3 cellular contexts compared by ENCODE assay signal in genomic region chr22:50015451-50016307, GRCh38.
A peak's percentile ranks its signal among the peaks of the same experiment; 100 is the strongest.
TF ChIP-seq lines count a peak whose summit lies in the region.

No MANE protein-coding gene starts in this region.

TF ChIP-seq in SK-N-SH, 30 proteins besides CTCF, POLR2A, EP300 and RAD21:
- TF ChIP-seq IRF3 (IDR thresholded peaks at IDR 0.05; ENCODE audit: low read depth, low read length) (no peak), FOXM1 (IDR thresholded peaks at IDR 0.05; ENCODE audit: low read depth) (no peak), CHD2 (IDR thresholded peaks at IDR 0.05; ENCODE audit: low read length, partially characterized antibody) (no peak), USF1 (IDR thresholded peaks at IDR 0.05; ENCODE audit: borderline replicate concordance, low read depth) (no peak), YY1 (IDR thresholded peaks at IDR 0.05; ENCODE audit: low read depth) (no peak), NFIC (IDR thresholded peaks at IDR 0.05; ENCODE audit: borderline replicate concordance) (no peak), MAX (IDR thresholded peaks at IDR 0.05; ENCODE audit: low read depth) (no peak), JUND (IDR thresholded peaks at IDR 0.05) (no peak), FOSL2 (IDR thresholded peaks at IDR 0.05; ENCODE audit: borderline replicate concordance, low read depth) (no peak), ZBTB33 (IDR thresholded peaks at IDR 0.05; ENCODE audit: borderline replicate concordance, low read depth) (no peak), PBX3 (IDR thresholded peaks at IDR 0.05) (no peak)
TF ChIP-seq in SK-N-SH: peak in this region for 0.

TF ChIP-seq in SK-N-SH treated with all-trans-retinoic acid at 6 μM for 48 hours, 23 proteins besides CTCF, POLR2A, EP300 and RAD21:
- TF ChIP-seq ZNF565 (CRISPR knock-in tag; conservative IDR thresholded peaks at IDR 0.05; ENCODE audit: low read depth) (no peak), BACH2 (CRISPR knock-in tag; IDR thresholded peaks at IDR 0.05; ENCODE audit: borderline replicate concordance) (no peak), PATZ1 (CRISPR knock-in tag; IDR thresholded peaks at IDR 0.05; ENCODE audit: borderline replicate concordance) (no peak), CSDC2 (CRISPR knock-in tag; IDR thresholded peaks at IDR 0.05) (no peak), ESRRG (CRISPR knock-in tag; IDR thresholded peaks at IDR 0.05) (no peak), TSHZ2 (CRISPR knock-in tag; IDR thresholded peaks at IDR 0.05) (no peak), CSRNP3 (CRISPR knock-in tag; IDR thresholded peaks at IDR 0.05) (no peak), GLIS3 (CRISPR knock-in tag; IDR thresholded peaks at IDR 0.05) (no peak), TCF4 (CRISPR knock-in tag; IDR thresholded peaks at IDR 0.05; ENCODE audit: borderline replicate concordance) (no peak), CREB5 (CRISPR knock-in tag; IDR thresholded peaks at IDR 0.05; ENCODE audit: low read depth) (no peak)

TF ChIP-seq in GM23338, 12 proteins besides CTCF, POLR2A, EP300 and RAD21:
- no peak for TF ChIP-seq STAT1 (IDR thresholded peaks at IDR 0.05; ENCODE audit: unreplicated experiment)
- no peak for TF ChIP-seq JUNB (IDR thresholded peaks at IDR 0.05; ENCODE audit: unreplicated experiment)
- TF ChIP-seq NANOG (IDR thresholded peaks at IDR 0.05; ENCODE audit: borderline replicate concordance), result no peak
- peak; percentile 43 for TF ChIP-seq EZH2 (IDR thresholded peaks at IDR 0.05; ENCODE audit: low read depth, unreplicated experiment)
- TF ChIP-seq REST (IDR thresholded peaks at IDR 0.05; ENCODE audit: unreplicated experiment), result no peak
- no peak for TF ChIP-seq ETS1 (IDR thresholded peaks at IDR 0.05)
